Comparison of ENCODE assay signal across 1 cellular context in the genomic region with DNA sequence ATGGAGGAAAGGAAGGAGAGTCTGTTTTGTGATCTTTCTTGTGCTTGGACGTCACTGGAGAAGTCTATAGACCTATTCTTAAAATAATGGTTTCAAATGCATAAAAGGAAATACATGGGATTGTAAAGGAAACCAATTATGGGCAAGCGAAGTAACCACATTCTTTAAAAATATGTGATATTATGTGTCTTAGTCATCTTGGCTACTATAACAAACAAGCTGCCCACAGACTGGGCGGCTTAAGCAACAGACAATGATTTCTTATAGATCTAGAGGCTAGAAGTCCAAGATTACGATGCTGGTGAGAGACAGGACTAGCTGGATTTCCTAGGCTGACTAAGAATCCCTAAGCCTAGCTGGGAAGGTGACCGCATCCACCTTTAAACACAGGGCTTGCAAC.
TF ChIP-seq lines count a peak whose summit lies in the region.

No MANE protein-coding gene starts in this region.

TF ChIP-seq in SK-N-SH treated with all-trans-retinoic acid at 6 μM for 48 hours, 23 proteins besides CTCF, POLR2A, EP300 and RAD21 (continued from another document):
- TF ChIP-seq, protein P1, sequence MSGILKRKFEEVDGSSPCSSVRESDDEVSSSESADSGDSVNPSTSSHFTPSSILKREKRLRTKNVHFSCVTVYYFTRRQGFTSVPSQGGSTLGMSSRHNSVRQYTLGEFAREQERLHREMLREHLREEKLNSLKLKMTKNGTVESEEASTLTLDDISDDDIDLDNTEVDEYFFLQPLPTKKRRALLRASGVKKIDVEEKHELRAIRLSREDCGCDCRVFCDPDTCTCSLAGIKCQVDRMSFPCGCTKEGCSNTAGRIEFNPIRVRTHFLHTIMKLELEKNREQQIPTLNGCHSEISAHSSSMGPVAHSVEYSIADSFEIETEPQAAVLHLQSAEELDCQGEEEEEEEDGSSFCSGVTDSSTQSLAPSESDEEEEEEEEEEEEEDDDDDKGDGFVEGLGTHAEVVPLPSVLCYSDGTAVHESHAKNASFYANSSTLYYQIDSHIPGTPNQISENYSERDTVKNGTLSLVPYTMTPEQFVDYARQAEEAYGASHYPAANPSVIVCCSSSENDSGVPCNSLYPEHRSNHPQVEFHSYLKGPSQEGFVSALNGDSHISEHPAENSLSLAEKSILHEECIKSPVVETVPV (CRISPR knock-in tag; IDR thresholded peaks at IDR 0.05), result no peak
- TF ChIP-seq ZC3H10 (CRISPR knock-in tag; IDR thresholded peaks at IDR 0.05) (no peak), BACH2 (CRISPR knock-in tag; IDR thresholded peaks at IDR 0.05; ENCODE audit: borderline replicate concordance) (no peak), GLIS3 (CRISPR knock-in tag; IDR thresholded peaks at IDR 0.05) (no peak)
- TF ChIP-seq, protein P2, sequence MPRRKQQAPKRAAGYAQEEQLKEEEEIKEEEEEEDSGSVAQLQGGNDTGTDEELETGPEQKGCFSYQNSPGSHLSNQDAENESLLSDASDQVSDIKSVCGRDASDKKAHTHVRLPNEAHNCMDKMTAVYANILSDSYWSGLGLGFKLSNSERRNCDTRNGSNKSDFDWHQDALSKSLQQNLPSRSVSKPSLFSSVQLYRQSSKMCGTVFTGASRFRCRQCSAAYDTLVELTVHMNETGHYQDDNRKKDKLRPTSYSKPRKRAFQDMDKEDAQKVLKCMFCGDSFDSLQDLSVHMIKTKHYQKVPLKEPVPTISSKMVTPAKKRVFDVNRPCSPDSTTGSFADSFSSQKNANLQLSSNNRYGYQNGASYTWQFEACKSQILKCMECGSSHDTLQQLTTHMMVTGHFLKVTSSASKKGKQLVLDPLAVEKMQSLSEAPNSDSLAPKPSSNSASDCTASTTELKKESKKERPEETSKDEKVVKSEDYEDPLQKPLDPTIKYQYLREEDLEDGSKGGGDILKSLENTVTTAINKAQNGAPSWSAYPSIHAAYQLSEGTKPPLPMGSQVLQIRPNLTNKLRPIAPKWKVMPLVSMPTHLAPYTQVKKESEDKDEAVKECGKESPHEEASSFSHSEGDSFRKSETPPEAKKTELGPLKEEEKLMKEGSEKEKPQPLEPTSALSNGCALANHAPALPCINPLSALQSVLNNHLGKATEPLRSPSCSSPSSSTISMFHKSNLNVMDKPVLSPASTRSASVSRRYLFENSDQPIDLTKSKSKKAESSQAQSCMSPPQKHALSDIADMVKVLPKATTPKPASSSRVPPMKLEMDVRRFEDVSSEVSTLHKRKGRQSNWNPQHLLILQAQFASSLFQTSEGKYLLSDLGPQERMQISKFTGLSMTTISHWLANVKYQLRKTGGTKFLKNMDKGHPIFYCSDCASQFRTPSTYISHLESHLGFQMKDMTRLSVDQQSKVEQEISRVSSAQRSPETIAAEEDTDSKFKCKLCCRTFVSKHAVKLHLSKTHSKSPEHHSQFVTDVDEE (CRISPR knock-in tag; IDR thresholded peaks at IDR 0.05), result no peak
